Comparison of ENCODE assay signal across 15 cellular contexts in the genomic region with DNA sequence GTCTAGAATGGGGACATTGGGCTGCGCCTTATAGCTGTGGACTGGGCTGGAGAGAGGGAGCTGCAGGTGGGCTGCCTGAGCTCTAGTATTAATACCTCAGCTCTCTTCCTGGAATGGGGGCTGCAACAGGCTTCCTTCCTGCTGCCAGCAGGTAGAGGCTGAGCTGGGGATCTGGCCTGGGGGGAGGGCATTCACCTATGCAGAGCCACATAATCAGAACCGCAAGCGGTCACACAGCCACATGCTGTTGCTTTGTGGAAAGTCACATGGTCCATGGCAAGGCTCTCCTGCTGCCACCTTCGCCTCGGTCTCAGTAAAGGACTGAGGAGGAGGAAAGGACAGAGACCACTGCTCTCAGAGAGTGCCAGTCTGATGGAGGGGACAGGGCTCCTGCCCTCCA. TPM values are rescaled to one million over a fixed set of nuclear protein-coding genes. Genes with fewer than 3 reads are reported as not detected.
DNase-seq lines count a peak whose midpoint lies in the region; ATAC-seq and TF ChIP-seq lines count a peak whose summit lies in the region.
"Had no signal": no experiment of that assay in that cellular context is flagged by ENCODE, and none has a peak within 500 bp of the region (broad histone marks: within the 10 kb centered on the region; RNA-seq: fewer than 3 reads in every experiment).

No MANE protein-coding gene starts in this region.

- H3K4me3 Mint-ChIP-seq in GM23338 (no peak overlapping the region), WTC11 (no peak overlapping the region)
- H3K4me3 Mint-ChIP-seq in effector memory CD8-positive, alpha-beta T cell, result no peak overlapping the region
- H3K4me3 Mint-ChIP-seq: CD4-positive, CD25-positive, alpha-beta regulatory T cell had no signal

- H3K27me3 ChIP-seq in GM23338 (ENCODE audit: insufficient read depth), result no peaks in the 10 kb centered on the region
- no peaks in the 10 kb centered on the region for H3K27me3 ChIP-seq in iPS-20b (ENCODE audit: insufficient read depth, low read length)
- H3K27me3 ChIP-seq in trophoblast cell (ENCODE audit: insufficient read depth, low read length), result no peaks in the 10 kb centered on the region
- H3K27me3 ChIP-seq: BLaER1 treated with 17β-estradiol and CSF1 and Interleukin-3, amounts not matched to agents 10 nM and 100 nM had no signal

- no peak overlapping the region for H3K4ac ChIP-seq in trophoblast cell (ENCODE audit: low read depth, low read length)

- H3K9me3 Mint-ChIP-seq in GM23338 (no peaks in the 10 kb centered on the region), WTC11 (no peaks in the 10 kb centered on the region)
- H3K9me3 Mint-ChIP-seq in effector memory CD8-positive, alpha-beta T cell, result no peaks in the 10 kb centered on the region
- H3K9me3 Mint-ChIP-seq: CD4-positive, CD25-positive, alpha-beta regulatory T cell; IgD-negative memory B cell had no signal

- H3K4me2 ChIP-seq in GM23338, result no peak overlapping the region
- no peak overlapping the region for H3K4me2 ChIP-seq in trophoblast cell (ENCODE audit: low read length)
- H3K4me2 ChIP-seq: BLaER1 treated with 17β-estradiol and CSF1 and Interleukin-3, amounts not matched to agents 10 nM and 100 nM had no signal

- no peak overlapping the region for H4K8ac ChIP-seq in trophoblast cell (ENCODE audit: low read depth, low read length)

- no peak overlapping the region for H2AFZ ChIP-seq in GM23338
- H2AFZ ChIP-seq in trophoblast cell (ENCODE audit: insufficient read depth, low read length, poor library complexity), result no peak overlapping the region
- H2AFZ ChIP-seq: GM23248 had no signal

- POLR2A ChIA-PET in WTC11 (lab: Charles Lee), result interaction anchor here (0.6 kb wide), 1 partner anchor 21 kb away, joined by 4 read pairs; no protein-coding TSS in a partner anchor

- H3K4me1 Mint-ChIP-seq in GM23338, result peaks cover 21% of the 10 kb centered on the region
- H3K4me1 Mint-ChIP-seq in WTC11, result peaks cover 10% of the 10 kb centered on the region
- H3K4me1 Mint-ChIP-seq in effector memory CD8-positive, alpha-beta T cell (ENCODE audit: low read depth in 2 of 2), result peaks cover 0 to 9% of the 10 kb centered on the region in 2 donors

- no peak overlapping the region for H3K23ac ChIP-seq in trophoblast cell (ENCODE audit: low read length)

- H2BK5ac ChIP-seq in trophoblast cell (ENCODE audit: low read depth, low read length, poor library complexity), result no peak overlapping the region

- H3K9me3 ChIP-seq in iPS-20b (ENCODE audit: insufficient read depth, low read depth, low read length) (no peaks in the 10 kb centered on the region), trophoblast cell (ENCODE audit: insufficient read depth, low read depth, low read length) (peaks cover 4% of the 10 kb centered on the region)
- H3K9me3 ChIP-seq: BLaER1 treated with 17β-estradiol and CSF1 and Interleukin-3, amounts not matched to agents 10 nM and 100 nM had no signal

- H3K4me1 ChIP-seq in GM23338 (ENCODE audit: insufficient read depth), result no peaks in the 10 kb centered on the region
- H3K4me1 ChIP-seq in iPS-20b (ENCODE audit: insufficient read depth, low read length), result peaks cover 11% of the 10 kb centered on the region; the same call in 1 of the 2 replicates
- H3K4me1 ChIP-seq in trophoblast cell (ENCODE audit: control insufficient read depth in 1 of 2, insufficient read depth in 2 of 2, low read length in 2 of 2), result peaks cover 0 to 3% of the 10 kb centered on the region in 2 experiments

- DNase-seq in GM23338 (ENCODE audit: low spot score), result no peak
- no peak for DNase-seq in WTC11 (ENCODE audit: low spot score)
- DNase-seq in trophoblast cell, result no peak
- DNase-seq in effector memory CD8-positive, alpha-beta T cell, result no peak
- DNase-seq in LoVo (ENCODE audit: low spot score), result no peak
- DNase-seq: ACHN; CD4-positive, CD25-positive, alpha-beta regulatory T cell; DMS53; GM23248 had no signal

- H3F3A ChIP-seq in GM23338 (replicated peaks; ENCODE audit: low read depth), result no peaks in the 10 kb centered on the region

- TF ChIP-seq CTCF in GM23338 (conservative IDR thresholded peaks at IDR 0.05; ENCODE audit: low read depth in 2 of 2) (no peak), WTC11 (IDR thresholded peaks at IDR 0.05) (no peak)

- H4K20me1 ChIP-seq in GM23338 (replicated peaks; ENCODE audit: insufficient read depth), result no peaks in the 10 kb centered on the region; the same call in 1 of the 2 replicates

- ATAC-seq in GM23338, result peak; percentile 69
- ATAC-seq in WTC11, result peak; percentile 57
- no peak for ATAC-seq in HG03108 (IDR thresholded peaks at IDR 0.05; ENCODE audit: unreplicated experiment)
- ATAC-seq in effector memory CD8-positive, alpha-beta T cell (replicated peaks), result no peak
- ATAC-seq in GM21390 (IDR thresholded peaks at IDR 0.05; ENCODE audit: unreplicated experiment), result no peak
- ATAC-seq: HCT116 had no signal

- H3K9me2 ChIP-seq in GM23338 (ENCODE audit: insufficient read depth), result no peaks in the 10 kb centered on the region

- CTCF ChIA-PET in WTC11 (lab: Charles Lee), result interaction anchor here (1.0 to 2.7 kb wide), 3 partner anchors 10 to 67 kb away, joined by 3 to 8 read pairs (median 3); no protein-coding TSS in a partner anchor

- H4K91ac ChIP-seq in trophoblast cell (ENCODE audit: low read depth, low read length), result no peak overlapping the region

- peak overlapping the region; percentile 64; the same call in 1 of the 2 replicates for H3K9ac ChIP-seq in iPS-20b (ENCODE audit: low read depth, low read length)
- peak overlapping the region; percentile 44 for H3K9ac ChIP-seq in trophoblast cell (ENCODE audit: low read length)
- H3K9ac ChIP-seq: BLaER1 treated with 17β-estradiol and CSF1 and Interleukin-3, amounts not matched to agents 10 nM and 100 nM; GM23248 had no signal

- no peak overlapping the region for H2BK12ac ChIP-seq in trophoblast cell (ENCODE audit: low read length)

- H2BK120ac ChIP-seq in trophoblast cell (ENCODE audit: insufficient read depth, low read length, poor library complexity), result no peak overlapping the region

- H3K27ac ChIP-seq in GM23338 (ENCODE audit: low read depth), result no peak overlapping the region
- H3K27ac ChIP-seq in iPS-20b (ENCODE audit: low read length), result peak overlapping the region; percentile 29
- no peak overlapping the region for H3K27ac ChIP-seq in trophoblast cell (ENCODE audit: low read depth, low read length)
- H3K27ac ChIP-seq: BLaER1 treated with 17β-estradiol and CSF1 and Interleukin-3, amounts not matched to agents 10 nM and 100 nM; GM23248 had no signal

- no peak overlapping the region for H3K14ac ChIP-seq in trophoblast cell (ENCODE audit: low read length)

- no peak overlapping the region for H3K18ac ChIP-seq in trophoblast cell (ENCODE audit: low read length)

- H4K12ac ChIP-seq in trophoblast cell (ENCODE audit: low read depth, low read length), result no peak overlapping the region

- H3K27me3 Mint-ChIP-seq in GM23338 (ENCODE audit: insufficient read depth, low read depth, poor library complexity), result peaks cover 16% of the 10 kb centered on the region
- H3K27me3 Mint-ChIP-seq in WTC11 (ENCODE audit: low read depth), result no peaks in the 10 kb centered on the region
- H3K27me3 Mint-ChIP-seq in effector memory CD8-positive, alpha-beta T cell, result no peaks in the 10 kb centered on the region
- H3K27me3 Mint-ChIP-seq: CD4-positive, CD25-positive, alpha-beta regulatory T cell; IgD-negative memory B cell had no signal

- no peak overlapping the region for H2AK5ac ChIP-seq in trophoblast cell (ENCODE audit: low read length)

- WGBS in trophoblast cell (ENCODE audit: extremely low coverage, insufficient coverage, insufficient read length), result no CpG with 5 or more reads among the region's 5 CpGs

- no peaks in the 10 kb centered on the region for H3K79me2 ChIP-seq in GM23338 (replicated peaks; ENCODE audit: insufficient read depth)
- no peaks in the 10 kb centered on the region for H3K79me2 ChIP-seq in trophoblast cell (ENCODE audit: control insufficient read depth, insufficient read depth, low read length, poor library complexity)

- no peaks in the 10 kb centered on the region for H3K79me1 ChIP-seq in trophoblast cell (ENCODE audit: low read length)

- H3K27ac Mint-ChIP-seq in GM23338 (peak overlapping the region; percentile 65; the same call in 1 of the 2 replicates), WTC11 (0 out of 2 replicates have a peak overlapping the region, but pooled peaks have one; percentile 21)
- H3K27ac Mint-ChIP-seq in effector memory CD8-positive, alpha-beta T cell, result peak overlapping the region in 1 of 2 donors; percentile 75
- H3K27ac Mint-ChIP-seq: CD4-positive, CD25-positive, alpha-beta regulatory T cell; IgD-negative memory B cell had no signal

- H3K36me3 ChIP-seq in GM23338 (ENCODE audit: insufficient read depth), result no peaks in the 10 kb centered on the region
- H3K36me3 ChIP-seq in iPS-20b (ENCODE audit: insufficient read depth, low read depth, low read length), result peaks cover 7% of the 10 kb centered on the region; the same call in 1 of the 2 replicates
- H3K36me3 ChIP-seq in trophoblast cell (ENCODE audit: control insufficient read depth in 1 of 2, insufficient read depth in 2 of 2, low read length in 2 of 2), result no peaks in the 10 kb centered on the region

- H3K4me3 ChIP-seq in GM23338, result no peak overlapping the region
- H3K4me3 ChIP-seq in iPS-20b (ENCODE audit: low read length), result peak overlapping the region; percentile 34; the same call in 1 of the 2 replicates
- no peak overlapping the region for H3K4me3 ChIP-seq in trophoblast cell (ENCODE audit: low read depth, low read length)
- H3K4me3 ChIP-seq: BLaER1 treated with 17β-estradiol and CSF1 and Interleukin-3, amounts not matched to agents 10 nM and 100 nM; GM23248 had no signal

- H3K36me3 Mint-ChIP-seq in GM23338 (ENCODE audit: low read depth) (no peaks in the 10 kb centered on the region; the same call in 2 of the 3 replicates), WTC11 (peaks cover 7% of the 10 kb centered on the region; the same call in 1 of the 2 replicates)
- H3K36me3 Mint-ChIP-seq in effector memory CD8-positive, alpha-beta T cell (ENCODE audit: insufficient read depth), result peaks cover 39% of the 10 kb centered on the region
- H3K36me3 Mint-ChIP-seq: IgD-negative memory B cell had no signal

TF ChIP-seq in GM23338, 12 proteins besides CTCF, POLR2A, EP300 and RAD21 (continues in another document):
- TF ChIP-seq ZNF331 (CRISPR knock-in tag; IDR thresholded peaks at IDR 0.05; ENCODE audit: low read depth), result no peak

RNA-seq across cellular contexts. Expression of a gene that starts 35.7 kb away (rescaled TPM):
- 29.8 and 31.9 TPM in 2 replicates for total RNA-seq in GM23338 (2014; rRNA removed; shearing (Covaris generic))
- 7.1 and 7.3 TPM in 2 replicates for polyA plus RNA-seq in GM23338 (2016; fragmentation: Nextera tagmentation; extraction: Ambion mirVana)
- 42.5 to 47.3 TPM (median 42.9 TPM) in 3 replicates for total RNA-seq in WTC11 (2021)
- polyA plus RNA-seq in trophoblast cell (2013), result 4.9 and 5.1 TPM in 2 replicates

RNA-seq across cellular contexts. Expression of a gene that starts 54.7 kb away (rescaled TPM):
- 33.9 and 48.9 TPM in 2 replicates for total RNA-seq in GM23338 (2014; rRNA removed; shearing (Covaris generic))
- polyA plus RNA-seq in GM23338 (2016; fragmentation: Nextera tagmentation; extraction: Ambion mirVana), result 379 and 450 TPM in 2 replicates
- total RNA-seq in WTC11 (2021), result 65.8 to 105 TPM (median 95.3 TPM) in 3 replicates
- 65.9 and 67.3 TPM in 2 replicates for polyA plus RNA-seq in trophoblast cell (2013)

Comparison
In these comparisons a context has a peak if more than half of its experiments do, and no peak if none do; other contexts are left out.
1. ATAC-seq: peak in GM23338 (single experiment) and WTC11 (single experiment); none in HG03108 (single experiment), effector memory CD8-positive, alpha-beta T cell (single experiment) and GM21390 (single experiment).